9 cellular contexts compared by ENCODE assay signal in the genomic region with DNA sequence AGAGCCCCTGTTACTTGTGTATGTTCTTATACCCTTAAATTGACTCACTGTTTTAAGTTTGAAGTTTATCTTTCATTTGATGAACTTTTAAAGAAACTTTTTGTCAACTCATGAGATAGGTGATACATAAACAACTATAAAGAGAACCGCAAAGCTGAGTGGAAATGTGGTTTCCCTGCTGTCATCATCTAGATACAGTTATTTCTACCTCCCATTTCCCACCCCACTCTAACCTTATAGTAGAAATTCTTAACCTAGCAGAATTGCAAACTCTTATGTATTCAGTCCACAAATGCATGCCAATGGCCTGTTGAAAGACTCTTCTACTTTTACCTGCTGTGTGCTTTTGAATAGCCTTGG. TPM values are rescaled to one million over a fixed set of nuclear protein-coding genes. Genes with fewer than 3 reads are reported as not detected.
DNase-seq lines count a peak whose midpoint lies in the region; ATAC-seq and TF ChIP-seq lines count a peak whose summit lies in the region.
"Had no signal": no experiment of that assay in that cellular context is flagged by ENCODE, and none has a peak within 500 bp of the region (broad histone marks: within the 10 kb centered on the region; RNA-seq: fewer than 3 reads in every experiment).

No MANE protein-coding gene starts in this region.

- H4K20me1 ChIP-seq in OCI-LY7 (ENCODE audit: insufficient read depth, low read length) (peaks cover 58% of the 10 kb centered on the region), osteoblast (ENCODE audit: insufficient read depth, low read length) (peaks cover 54% of the 10 kb centered on the region)

- H3K79me2 ChIP-seq in OCI-LY7 (ENCODE audit: insufficient read depth, low read depth, low read length) (peaks cover 66% of the 10 kb centered on the region), osteoblast (ENCODE audit: insufficient read depth, low read length) (peaks cover 77% of the 10 kb centered on the region)

- TF ChIP-seq CTCF in GM06990 (IDR thresholded peaks at IDR 0.05; ENCODE audit: insufficient read depth, low read length, poor library complexity, severe bottlenecking) (no peak), OCI-LY7 (conservative IDR thresholded peaks at IDR 0.05; ENCODE audit: low read length) (no peak), breast epithelium (IDR thresholded peaks at IDR 0.05) (no peak), osteoblast (IDR thresholded peaks at IDR 0.05; ENCODE audit: extremely low read depth, low read depth, low read length) (no peak)

- H2AFZ ChIP-seq in OCI-LY7 (ENCODE audit: low read length) (no peak overlapping the region), osteoblast (ENCODE audit: low read length) (no peak overlapping the region)

- H3K9me3 ChIP-seq in OCI-LY7 (ENCODE audit: low read length) (no peaks in the 10 kb centered on the region), breast epithelium (no peaks in the 10 kb centered on the region), osteoblast (ENCODE audit: low read depth, low read length) (no peaks in the 10 kb centered on the region)

- H3K27ac ChIP-seq in OCI-LY7 (ENCODE audit: low read depth, low read length, poor library complexity, severe bottlenecking) (no peak overlapping the region), breast epithelium (peak overlapping the region in 1 of 2 donors; percentile 97), osteoblast (ENCODE audit: low read depth, low read length) (peak overlapping the region; percentile 90)

- peak overlapping the region; percentile 87; the same call in 1 of the 2 replicates for H3K4me2 ChIP-seq in OCI-LY7 (ENCODE audit: low read length)
- H3K4me2 ChIP-seq in osteoblast (ENCODE audit: insufficient read depth, low read length) = peak overlapping the region; percentile 93

- H3K27me3 ChIP-seq in GM06990 (replicated peaks; ENCODE audit: control insufficient read depth, insufficient read depth, low read length) (no peaks in the 10 kb centered on the region), breast epithelium (no peaks in the 10 kb centered on the region), osteoblast (ENCODE audit: insufficient read depth, low read length) (no peaks in the 10 kb centered on the region)

- POLR2A ChIA-PET in OCI-LY7 (lab: Charles Lee) = interaction anchor here (0.8 kb wide), 1 partner anchor 66 kb away, joined by 5 read pairs; no protein-coding TSS in a partner anchor

- ATAC-seq in HG03135 (IDR thresholded peaks at IDR 0.05; ENCODE audit: unreplicated experiment) = no peak

- CTCF ChIA-PET in OCI-LY7 (lab: Charles Lee; ENCODE audit: unreplicated experiment) = no interaction called here

- H3K9me2 ChIP-seq in OCI-LY7 (ENCODE audit: insufficient read depth, low read length) = no peaks in the 10 kb centered on the region

- TF ChIP-seq POLR2A in breast epithelium (IDR thresholded peaks at IDR 0.05) = no peak

- no TSS peak for BruUV-seq in OCI-LY7 (replicated peaks; lab: Mats Ljungman, UMichigan)

- intact Hi-C loops in OCI-LY7 (cut with micrococcal nuclease; ENCODE audit: unreplicated experiment) (loop anchor here (10.0 kb wide), 1 partner anchor 822 kb away; the partner anchor contains the start of gene SLC33A1), breast epithelium (cut with DNase I; ENCODE audit: low total_unique reads) (loop anchor here (10.0 kb wide), 1 partner anchor 408 kb away; no protein-coding TSS in a partner anchor)

- peak overlapping the region; percentile 75 for H3K4me3 ChIP-seq in GM06990 (replicated peaks; ENCODE audit: low read depth, low read length)
- H3K4me3 ChIP-seq in OCI-LY7 (ENCODE audit: low read depth, low read length, poor library complexity, severe bottlenecking) = peak overlapping the region; percentile 1
- peak overlapping the region; percentile 90 to 97 (median 93) for H3K4me3 ChIP-seq in breast epithelium
- H3K4me3 ChIP-seq in osteoblast (ENCODE audit: insufficient read depth, low read length) = peak overlapping the region; percentile 80
- H3K4me3 ChIP-seq: lung had no signal

- no peak for DNase-seq in GM06990 (ENCODE audit: extremely low read depth, insufficient read length)
- no peak for DNase-seq in OCI-LY7 (ENCODE audit: low spot score)
- DNase-seq in breast epithelium (ENCODE audit: low spot score in 2 of 2) = no peak
- no peak for DNase-seq in osteoblast (ENCODE audit: insufficient read length, low spot score, missing footprints)
- no peak for DNase-seq in NCI-H510A (lab: John Stamatoyannopoulos, UW)
- no peak for DNase-seq in KG1 (lab: John Stamatoyannopoulos, UW)
- DNase-seq in midbrain (lab: John Stamatoyannopoulos, UW) = no peak

- H3K36me3 ChIP-seq in GM06990 (ENCODE audit: control insufficient read depth, insufficient read depth, low read length) = peaks cover 12% of the 10 kb centered on the region
- peaks cover 50% of the 10 kb centered on the region for H3K36me3 ChIP-seq in OCI-LY7 (ENCODE audit: insufficient read depth, low read length)
- H3K36me3 ChIP-seq in breast epithelium = no peaks in the 10 kb centered on the region
- peaks cover 49% of the 10 kb centered on the region for H3K36me3 ChIP-seq in osteoblast (ENCODE audit: insufficient read depth, low read length)

- peaks cover 68% of the 10 kb centered on the region for H3K4me1 ChIP-seq in OCI-LY7 (ENCODE audit: insufficient read depth, low read length, poor library complexity, severe bottlenecking)
- no peaks in the 10 kb centered on the region for H3K4me1 ChIP-seq in breast epithelium
- H3K4me1 ChIP-seq in osteoblast (ENCODE audit: insufficient read depth, low read length) = peaks cover 51% of the 10 kb centered on the region

RNA-seq across cellular contexts. Expression of gene TIPARP, which starts 2.7 kb away (rescaled TPM):
- total RNA-seq in OCI-LY7 (2014; rRNA removed; shearing (Covaris generic)) = 9.7 and 10.0 TPM in 2 replicates
- total RNA-seq in OCI-LY7 (2022) (13.4 and 14.8 TPM in 2 replicates), breast epithelium (100 to 1,000 TPM in 1 of 3 donors, 10 to 100 TPM in 2; 28.5 to 103 (median 45.1) TPM), osteoblast (28.2 and 30.4 TPM in 2 replicates)

Comparison
In these comparisons a context has a peak if more than half of its experiments do, and no peak if none do; other contexts are left out.
1. H3K4me3 ChIP-seq: peak in every context shown above with its lines; median percentile 93 in breast epithelium; 80 in osteoblast; 75 in GM06990; 1 in OCI-LY7.